In the genomic region with DNA sequence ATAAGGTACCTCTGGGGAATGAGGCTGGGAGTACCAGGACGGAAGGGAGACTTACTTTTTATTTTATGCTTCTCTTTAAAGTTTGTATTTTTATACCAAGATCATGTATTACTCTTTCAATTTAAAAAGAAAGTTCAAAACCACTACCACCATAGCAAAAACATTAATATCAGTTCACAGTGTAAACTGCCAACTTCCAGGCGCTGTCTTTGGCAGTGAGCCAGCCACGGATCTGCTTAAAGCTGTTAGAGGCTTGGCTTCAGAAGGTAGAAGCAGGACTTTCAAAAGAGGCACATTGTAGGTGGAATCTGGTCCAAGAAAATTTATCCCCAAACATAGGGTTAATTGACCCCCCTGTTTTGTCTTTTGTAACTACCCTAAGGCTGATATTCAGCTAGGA, we compare ENCODE assay signal across 14 cellular contexts.
A peak's percentile ranks its signal among the peaks of the same experiment; 100 is the strongest.
DNase-seq lines count a peak whose midpoint lies in the region; ATAC-seq and TF ChIP-seq lines count a peak whose summit lies in the region.
"Had no signal": no experiment of that assay in that cellular context is flagged by ENCODE, and none has a peak within 500 bp of the region (broad histone marks: within the 10 kb centered on the region; RNA-seq: fewer than 3 reads in every experiment).

No MANE protein-coding gene starts in this region.

- H3K27me3 Mint-ChIP-seq in activated CD4-positive, alpha-beta memory T cell treated with anti-CD3 and anti-CD28 coated beads, Interleukin-2, amount 10 ng/mL, durations not matched to agents 7 days and 5 days = peaks cover 1% of the 10 kb centered on the region

- POLR2A ChIA-PET in activated CD4-positive, alpha-beta memory T cell treated with anti-CD3 and anti-CD28 coated beads, Interleukin-2, amount 10 ng/mL, durations not matched to agents 7 days and 5 days (lab: Charles Lee) = no interaction called here

- no peak overlapping the region for H3K27ac ChIP-seq in lower lobe of right lung
- H3K27ac ChIP-seq: tibial nerve had no signal

- no peak overlapping the region for H3K27ac Mint-ChIP-seq in activated CD4-positive, alpha-beta memory T cell treated with anti-CD3 and anti-CD28 coated beads, Interleukin-2, amount 10 ng/mL, durations not matched to agents 7 days and 5 days
- H3K27ac Mint-ChIP-seq: CD8-positive, alpha-beta T cell had no signal

- H3K27me3 ChIP-seq in lower lobe of right lung (ENCODE audit: low read depth) = no peaks in the 10 kb centered on the region
- H3K27me3 ChIP-seq: tibial nerve had no signal

- no peak for TF ChIP-seq CTCF in lower lobe of right lung (IDR thresholded peaks at IDR 0.05)

- CTCF ChIA-PET in activated CD4-positive, alpha-beta memory T cell treated with anti-CD3 and anti-CD28 coated beads, Interleukin-2, amount 10 ng/mL, durations not matched to agents 7 days and 5 days (lab: Charles Lee) = no interaction called here

- H3K9me3 Mint-ChIP-seq in activated CD4-positive, alpha-beta memory T cell treated with anti-CD3 and anti-CD28 coated beads, Interleukin-2, amount 10 ng/mL, durations not matched to agents 7 days and 5 days = peaks cover 8% of the 10 kb centered on the region
- H3K9me3 Mint-ChIP-seq: CD8-positive, alpha-beta T cell had no signal

- H3K36me3 Mint-ChIP-seq in activated CD4-positive, alpha-beta memory T cell treated with anti-CD3 and anti-CD28 coated beads, Interleukin-2, amount 10 ng/mL, durations not matched to agents 7 days and 5 days (ENCODE audit: low read depth) = no peaks in the 10 kb centered on the region
- H3K36me3 Mint-ChIP-seq: CD8-positive, alpha-beta T cell had no signal

- H3K4me1 ChIP-seq in lower lobe of right lung = no peaks in the 10 kb centered on the region
- H3K4me1 ChIP-seq: tibial nerve had no signal

- no peak overlapping the region for H3K4me3 Mint-ChIP-seq in activated CD4-positive, alpha-beta memory T cell treated with anti-CD3 and anti-CD28 coated beads, Interleukin-2, amount 10 ng/mL, durations not matched to agents 7 days and 5 days
- H3K4me3 Mint-ChIP-seq: CD8-positive, alpha-beta T cell had no signal

- H3K4me1 Mint-ChIP-seq in activated CD4-positive, alpha-beta memory T cell treated with anti-CD3 and anti-CD28 coated beads, Interleukin-2, amount 10 ng/mL, durations not matched to agents 7 days and 5 days = no peaks in the 10 kb centered on the region

- no peak overlapping the region for H3K4me3 ChIP-seq in lower lobe of right lung
- H3K4me3 ChIP-seq: tibial nerve had no signal

- H3K36me3 ChIP-seq in lower lobe of right lung = no peaks in the 10 kb centered on the region
- H3K36me3 ChIP-seq: tibial nerve had no signal

- DNase-seq in DMS79 treated with DMSO at 0.1 percent for 48 hours (lab: John Stamatoyannopoulos, UW) (peak; percentile 70), NCI-H1092 treated with DMSO at 0.1 percent for 48 hours (lab: John Stamatoyannopoulos, UW) (peak; percentile 4), amniotic epithelial cell (ENCODE audit: low read depth) (peak; percentile 35), lower lobe of right lung (peak; percentile 59)
- DNase-seq in activated CD4-positive, CD25-positive, alpha-beta regulatory T cell (lab: John Stamatoyannopoulos, UW) = no peak
- no peak for DNase-seq in activated CD4-positive, alpha-beta memory T cell treated with anti-CD3 and anti-CD28 coated beads, Interleukin-2, amount 10 ng/mL, durations not matched to agents 7 days and 5 days
- DNase-seq: activated gamma-delta T cell treated with Interleukin-2 at 50 U/mL for 16 hours; effector CD8-positive, alpha-beta T cell; KG1 had no signal

- ATAC-seq in lower lobe of right lung (no peak), GM18861 (IDR thresholded peaks at IDR 0.05; ENCODE audit: unreplicated experiment) (no peak)
- no peak for ATAC-seq in activated CD4-positive, CD25-positive, alpha-beta regulatory T cell treated with anti-CD3 and anti-CD28 coated beads, Interleukin-2, amount 50 U/mL, for 24 hours
- ATAC-seq: CD8-positive, alpha-beta T cell; Panc1 had no signal

- no peaks in the 10 kb centered on the region for H3K9me3 ChIP-seq in lower lobe of right lung
- H3K9me3 ChIP-seq: tibial nerve had no signal

- intact Hi-C loops in lower lobe of right lung (cut with DNase I) = no loop called here

Comparison
In these comparisons a context has a peak if more than half of its experiments do, and no peak if none do; other contexts are left out.
1. DNase-seq: peak in DMS79 treated with DMSO at 0.1 percent for 48 hours (single experiment), NCI-H1092 treated with DMSO at 0.1 percent for 48 hours (single experiment), amniotic epithelial cell (single experiment) and lower lobe of right lung (single experiment); none in activated CD4-positive, CD25-positive, alpha-beta regulatory T cell (0 of 4) and activated CD4-positive, alpha-beta memory T cell treated with anti-CD3 and anti-CD28 coated beads, Interleukin-2, amount 10 ng/mL, durations not matched to agents 7 days and 5 days (single experiment).